Comparison of ENCODE assay signal across 8 cellular contexts in genomic region chr10:119542357-119542989, GRCh38. TPM values are rescaled to one million over a fixed set of nuclear protein-coding genes. Genes with fewer than 3 reads are reported as not detected.
DNase-seq lines count a peak whose midpoint lies in the region; ATAC-seq and TF ChIP-seq lines count a peak whose summit lies in the region.

A gene with protein sequence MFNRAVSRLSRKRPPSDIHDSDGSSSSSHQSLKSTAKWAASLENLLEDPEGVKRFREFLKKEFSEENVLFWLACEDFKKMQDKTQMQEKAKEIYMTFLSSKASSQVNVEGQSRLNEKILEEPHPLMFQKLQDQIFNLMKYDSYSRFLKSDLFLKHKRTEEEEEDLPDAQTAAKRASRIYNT (minus strand): TSS chr10:119542719. CDS start chr10:119542638, 81 bp downstream.

- H3K4me3 ChIP-seq in AG04449 (ENCODE audit: low read depth, low read length), result peak within 1 kb of the TSS; percentile 69
- peak within 1 kb of the TSS; percentile 79 for H3K4me3 ChIP-seq in PC-3 (ENCODE audit: low read length)
- peak within 1 kb of the TSS; percentile 39 for H3K4me3 ChIP-seq in neuron (ENCODE audit: low read length)

- DNase-seq in AG04449 (ENCODE audit: low read depth, low spot score) (no peak), PC-3 (peak; percentile 67), fibroblast of the conjunctiva (ENCODE audit: low read depth) (peak; percentile 51), stromal cell of bone marrow (ENCODE audit: low read depth) (peak; percentile 57)
- DNase-seq in activated T-cell treated with anti-CD3 and anti-CD28 coated beads, Interleukin-2, amount 50 U/mL, for 48 hours, result peak; percentile 87 to 91

- CTCF ChIA-PET in AG04449 (lab: Yijun Ruan, JAX) (interaction anchor here (0.7 to 9.3 kb wide), 13 partner anchors 9 to 342 kb away, joined by 3 to 117 read pairs (median 8); partner anchors contain the start of gene GRK5), PC-3 (lab: Charles Lee) (interaction anchor here (0.6 to 1.0 kb wide), 4 partner anchors 26 to 1173 kb away, joined by 3 to 6 read pairs (median 3); no protein-coding TSS in a partner anchor)

- 0 out of 2 replicates have a peak within 1 kb of the TSS, but pooled peaks have one; percentile 3 for H3K27ac ChIP-seq in PC-3 (ENCODE audit: low read length)

- no TSS peak for BruUV-seq in PC-3 (replicated peaks; lab: Mats Ljungman, UMichigan)

- POLR2A ChIA-PET in AG04449 (lab: Yijun Ruan, JAX) (interaction anchor here (0.6 to 1.9 kb wide), 19 partner anchors 12 to 343 kb away, joined by 3 to 11 read pairs (median 4); partner anchors contain the start of genes BAG3 and TIAL1), PC-3 (lab: Charles Lee; ENCODE audit: unreplicated experiment) (interaction anchor here (0.6 to 0.7 kb wide), 3 partner anchors 25 to 712 kb away, joined by 4 to 6 read pairs (median 4); no protein-coding TSS in a partner anchor)

- H3K79me2 ChIP-seq in PC-3 (ENCODE audit: low read length), result peaks cover 49% of the 10 kb centered on the region

- H3K27me3 ChIP-seq in PC-3 (ENCODE audit: low read length) (no peaks in the 10 kb centered on the region), neuron (ENCODE audit: insufficient read depth, low read length) (peaks cover 78% of the 10 kb centered on the region)

- peak within 1 kb of the TSS; percentile 84 for H2AFZ ChIP-seq in PC-3 (ENCODE audit: low read length)
- peak within 1 kb of the TSS; percentile 83 for H2AFZ ChIP-seq in neuron (ENCODE audit: low read depth, low read length)

- H3K4me1 ChIP-seq in PC-3 (ENCODE audit: insufficient read depth, low read length) (peaks cover 28% of the 10 kb centered on the region), neuron (ENCODE audit: insufficient read depth, low read length) (peaks cover 9% of the 10 kb centered on the region)

- intact Hi-C loops in PC-3 (cut with micrococcal nuclease), result loop anchor here (2.0 to 5.0 kb wide), 4 partner anchors 90 to 344 kb away; partner anchors contain the start of gene BAG3

- H3K9me3 ChIP-seq in PC-3 (ENCODE audit: low read length) (no peaks in the 10 kb centered on the region), neuron (ENCODE audit: low read length) (no peaks in the 10 kb centered on the region)

- H3K36me3 ChIP-seq in PC-3 (ENCODE audit: low read depth, low read length) (no peaks in the 10 kb centered on the region), neuron (ENCODE audit: insufficient read depth, low read length) (no peaks in the 10 kb centered on the region)

- H3K9me2 ChIP-seq in PC-3 (replicated peaks; ENCODE audit: low read length), result no peaks in the 10 kb centered on the region

- ATAC-seq in GM18907 (IDR thresholded peaks at IDR 0.05; ENCODE audit: unreplicated experiment) (peak; percentile 77), HG03108 (IDR thresholded peaks at IDR 0.05; ENCODE audit: unreplicated experiment) (peak; percentile 65), PC-3 (peak; percentile 78)

- TF ChIP-seq CTCF in AG04449 (IDR thresholded peaks at IDR 0.05; ENCODE audit: insufficient read depth, low read length, missing control alignments) (no peak), PC-3 (conservative IDR thresholded peaks at IDR 0.05; ENCODE audit: low read depth, low read length) (no peak)

- peak within 1 kb of the TSS; percentile 81 for H3K4me2 ChIP-seq in PC-3 (ENCODE audit: low read length)

- H3F3A ChIP-seq in PC-3 (ENCODE audit: low read length, unreplicated experiment), result no peaks in the 10 kb centered on the region

- peak within 1 kb of the TSS; percentile 67 for H3K9ac ChIP-seq in PC-3 (ENCODE audit: low read length)

- no peaks in the 10 kb centered on the region for H4K20me1 ChIP-seq in PC-3 (ENCODE audit: low read length)

RNA-seq across cellular contexts. Expression of the gene that starts here (rescaled TPM):
- total RNA-seq in PC-3 (2014; rRNA removed), result 22.0 and 27.6 TPM in 2 replicates
